1 cellular context compared by ENCODE assay signal in the genomic region with DNA sequence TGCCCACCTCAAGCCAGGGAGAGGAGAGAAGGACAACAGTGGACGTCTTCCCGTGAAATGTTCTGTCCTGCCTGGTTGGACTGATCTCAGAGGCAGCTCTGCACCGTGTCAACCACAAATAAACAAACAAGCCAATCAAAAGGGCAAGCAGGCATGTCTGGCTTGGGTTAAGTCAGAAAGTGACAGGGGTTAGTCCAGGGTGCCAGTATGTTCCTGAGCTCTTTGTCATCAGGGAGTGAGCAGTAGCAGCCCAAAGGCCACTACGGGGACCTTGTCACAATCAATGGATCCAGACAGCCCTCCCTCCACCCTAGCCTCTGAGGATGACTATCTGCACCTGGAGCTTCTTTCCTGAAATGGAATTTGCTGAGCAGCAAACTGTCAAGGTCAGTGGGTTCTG.
TF ChIP-seq lines count a peak whose summit lies in the region.

No MANE protein-coding gene starts in this region.

TF ChIP-seq in HepG2, 621 proteins besides CTCF, POLR2A, EP300 and RAD21 (continued from another document):
- TF ChIP-seq, protein P1, sequence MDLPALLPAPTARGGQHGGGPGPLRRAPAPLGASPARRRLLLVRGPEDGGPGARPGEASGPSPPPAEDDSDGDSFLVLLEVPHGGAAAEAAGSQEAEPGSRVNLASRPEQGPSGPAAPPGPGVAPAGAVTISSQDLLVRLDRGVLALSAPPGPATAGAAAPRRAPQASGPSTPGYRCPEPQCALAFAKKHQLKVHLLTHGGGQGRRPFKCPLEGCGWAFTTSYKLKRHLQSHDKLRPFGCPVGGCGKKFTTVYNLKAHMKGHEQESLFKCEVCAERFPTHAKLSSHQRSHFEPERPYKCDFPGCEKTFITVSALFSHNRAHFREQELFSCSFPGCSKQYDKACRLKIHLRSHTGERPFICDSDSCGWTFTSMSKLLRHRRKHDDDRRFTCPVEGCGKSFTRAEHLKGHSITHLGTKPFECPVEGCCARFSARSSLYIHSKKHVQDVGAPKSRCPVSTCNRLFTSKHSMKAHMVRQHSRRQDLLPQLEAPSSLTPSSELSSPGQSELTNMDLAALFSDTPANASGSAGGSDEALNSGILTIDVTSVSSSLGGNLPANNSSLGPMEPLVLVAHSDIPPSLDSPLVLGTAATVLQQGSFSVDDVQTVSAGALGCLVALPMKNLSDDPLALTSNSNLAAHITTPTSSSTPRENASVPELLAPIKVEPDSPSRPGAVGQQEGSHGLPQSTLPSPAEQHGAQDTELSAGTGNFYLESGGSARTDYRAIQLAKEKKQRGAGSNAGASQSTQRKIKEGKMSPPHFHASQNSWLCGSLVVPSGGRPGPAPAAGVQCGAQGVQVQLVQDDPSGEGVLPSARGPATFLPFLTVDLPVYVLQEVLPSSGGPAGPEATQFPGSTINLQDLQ (CRISPR knock-in tag; IDR thresholded peaks at IDR 0.05): 0 out of 2 replicates have a peak, but pooled peaks have one; percentile 29
- TF ChIP-seq SAP130 (CRISPR knock-in tag; IDR thresholded peaks at IDR 0.05; ENCODE audit: low read depth) (0 out of 2 replicates have a peak, but pooled peaks have one; percentile 14), MAFK (conservative IDR thresholded peaks at IDR 0.05 in 1 of 2, IDR thresholded peaks at IDR 0.05 in 1 of 2; ENCODE audit: low read length in 2 of 2) (0 out of 4 replicates have a peak, but pooled peaks of 1 of the 2 experiments have one; percentile 10), TFDP2 (CRISPR knock-in tag; IDR thresholded peaks at IDR 0.05) (no peak), SKI (IDR thresholded peaks at IDR 0.05; ENCODE audit: partially characterized antibody) (peak; percentile 39), ZNF850 (CRISPR knock-in tag; conservative IDR thresholded peaks at IDR 0.05) (no peak), TBX2 (CRISPR knock-in tag; IDR thresholded peaks at IDR 0.05; ENCODE audit: borderline replicate concordance) (0 out of 2 replicates have a peak, but pooled peaks have one; percentile 23), AHDC1 (CRISPR knock-in tag; IDR thresholded peaks at IDR 0.05; ENCODE audit: borderline replicate concordance) (0 out of 2 replicates have a peak, but pooled peaks have one; percentile 40)
